In genomic region chr14:53955234-53955556, GRCh38 we compare ENCODE assay signal across 9 cellular contexts. TPM values are rescaled to one million over a fixed set of nuclear protein-coding genes. Genes with fewer than 3 reads are reported as not detected.
DNase-seq lines count a peak whose midpoint lies in the region; ATAC-seq and TF ChIP-seq lines count a peak whose summit lies in the region.
"Had no signal": no experiment of that assay in that cellular context is flagged by ENCODE, and none has a peak within 500 bp of the region (broad histone marks: within the 10 kb centered on the region; RNA-seq: fewer than 3 reads in every experiment).

No MANE protein-coding gene starts in this region.

- H3K36me3 Mint-ChIP-seq in nephron progenitor cell (ENCODE audit: low read depth): peaks cover 23% of the 10 kb centered on the region

- H3K9me3 Mint-ChIP-seq in nephron progenitor cell: no peaks in the 10 kb centered on the region

- H3K4me1 ChIP-seq in ectodermal cell (ENCODE audit: control insufficient read depth, insufficient read depth, low read length): peaks cover 12% of the 10 kb centered on the region

- TF ChIP-seq CTCF in AG04450 (IDR thresholded peaks at IDR 0.05; ENCODE audit: low read depth, low read length) (no peak), nephron progenitor cell (IDR thresholded peaks at IDR 0.05) (no peak)

- 0 to 2% methylated on average over 11 to 14 of the region's 16 CpGs for WGBS in ectodermal cell, 2 experiments

- H3K27ac Mint-ChIP-seq in nephron progenitor cell: peak overlapping the region; percentile 84

- CTCF ChIA-PET in AG04450 (lab: Charles Lee): no interaction called here

- no peak for DNase-seq in AG04450 (ENCODE audit: low read depth, low spot score)
- no peak for DNase-seq in Jurkat, Clone E6-1 (ENCODE audit: low read depth, low spot score)
- no peak for DNase-seq in nephron progenitor cell
- no peak for DNase-seq in stimulated activated CD4-positive, alpha-beta T cell treated with anti-CD3 and anti-CD28 coated beads, Interleukin-2, amount 100 ng/mL, for 24 hours
- DNase-seq in Ammon's horn (ENCODE audit: low spot score): no peak
- DNase-seq in RKO (ENCODE audit: low spot score): no peak
- DNase-seq: stimulated activated CD4-positive, alpha-beta T cell treated with anti-CD3 and anti-CD28 coated beads, Interleukin-12 subunit alpha, Interleukin-12 subunit beta, amount 100 ng/mL, for 4 hours had no signal

- peaks cover 48% of the 10 kb centered on the region for H3K4me1 Mint-ChIP-seq in nephron progenitor cell

- no peak for ATAC-seq in GM18861 (IDR thresholded peaks at IDR 0.05; ENCODE audit: unreplicated experiment)

- peaks cover 16% of the 10 kb centered on the region for H3K27me3 Mint-ChIP-seq in nephron progenitor cell (ENCODE audit: low read depth, poor library complexity)

- H3K36me3 ChIP-seq in ectodermal cell (ENCODE audit: control insufficient read depth, insufficient read depth, low read length): peaks cover 5% of the 10 kb centered on the region

- H3K27me3 ChIP-seq in AG04450 (ENCODE audit: control insufficient read depth, insufficient read depth, low read length) (peaks cover 69% of the 10 kb centered on the region), ectodermal cell (ENCODE audit: control insufficient read depth, insufficient read depth, low read length, poor library complexity, severe bottlenecking) (peaks cover 89% of the 10 kb centered on the region)

- H3K27ac ChIP-seq in AG04450 (ENCODE audit: low read depth, low read length) (no peak overlapping the region), ectodermal cell (ENCODE audit: insufficient read depth, low read depth, low read length, poor library complexity, severe bottlenecking) (no peak overlapping the region)

- H3K4me3 Mint-ChIP-seq in nephron progenitor cell: peak overlapping the region; percentile 99

- POLR2A ChIA-PET in AG04450 (lab: Yijun Ruan, JAX): no interaction called here

- H3K4me3 ChIP-seq in AG04450 (ENCODE audit: low read depth, low read length) (peak overlapping the region; percentile 64), ectodermal cell (ENCODE audit: insufficient read depth, low read depth, low read length) (peak overlapping the region; percentile 61)
- H3K4me3 ChIP-seq in Jurkat, Clone E6-1 (ENCODE audit: low read length): peak overlapping the region; percentile 74

- H3K9me3 ChIP-seq in AG04450 (ENCODE audit: control insufficient read depth, insufficient read depth, low read length): peaks cover 9% of the 10 kb centered on the region; the same call in 1 of the 2 replicates
- H3K9me3 ChIP-seq in ectodermal cell (ENCODE audit: control insufficient read depth, low read length): no peaks in the 10 kb centered on the region

RNA-seq across cellular contexts. Expression of gene BMP4, which starts 1.4 kb away (rescaled TPM):
- 20.8 and 25.4 TPM in 2 replicates for polyA plus RNA-seq in AG04450 (2011; rRNA removed)
- 16.4 and 18.3 TPM in 2 replicates for polyA minus RNA-seq in AG04450 (2011; rRNA and poly(A)+ RNA removed)
- polyA plus RNA-seq in Jurkat, Clone E6-1 (2012; ENCODE audit: insufficient read depth, insufficient read length): 6.8 TPM
- polyA plus RNA-seq in ectodermal cell (2013, experiment 1 of 4): 64.6 TPM
- 53.2 TPM for polyA plus RNA-seq in ectodermal cell (2013, experiment 2 of 4)
- 50.4 TPM for polyA plus RNA-seq in ectodermal cell (2013, experiment 3 of 4)
- 62.6 TPM for polyA plus RNA-seq in ectodermal cell (2013, experiment 4 of 4)
